17 cellular contexts compared by ENCODE assay signal in the genomic region with DNA sequence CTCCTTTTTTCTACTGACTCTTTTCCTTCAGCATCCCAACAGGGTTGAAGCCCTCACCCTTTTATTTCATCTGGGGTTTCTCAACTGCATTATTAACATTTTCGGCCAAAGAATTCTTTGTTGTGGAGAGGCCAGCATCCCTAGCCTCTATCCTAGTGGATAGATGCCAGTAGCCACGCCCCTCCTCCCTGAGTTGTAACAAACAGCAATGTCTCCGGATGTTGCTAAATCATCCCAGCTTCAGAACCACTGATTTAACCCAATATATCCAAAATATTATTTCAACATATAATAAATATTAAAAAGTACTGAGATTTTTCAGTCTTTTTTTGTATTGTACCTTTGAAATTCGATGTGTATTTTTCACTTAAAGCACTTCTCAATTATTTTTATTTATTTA. TPM values are rescaled to one million over a fixed set of nuclear protein-coding genes. Genes with fewer than 3 reads are reported as not detected.
DNase-seq lines count a peak whose midpoint lies in the region; ATAC-seq and TF ChIP-seq lines count a peak whose summit lies in the region.
"Had no signal": no experiment of that assay in that cellular context is flagged by ENCODE, and none has a peak within 500 bp of the region (broad histone marks: within the 10 kb centered on the region; RNA-seq: fewer than 3 reads in every experiment).

No MANE protein-coding gene starts in this region.

- no CpG with 5 or more reads among the region's 4 CpGs for WGBS in H9 (ENCODE audit: extremely low coverage, insufficient read length, low lambda C conversion rate)
- 29% methylated on average over 4 of the region's 4 CpGs for WGBS in right cardiac atrium
- 27 to 32% methylated on average over 4 of the region's 4 CpGs for WGBS in testis, 2 donors

- TF ChIP-seq CTCF in H9 (conservative IDR thresholded peaks at IDR 0.05) = no peak
- TF ChIP-seq CTCF in testis (IDR thresholded peaks at IDR 0.05) = no peak

- peaks cover 3% of the 10 kb centered on the region for H3K27me3 Mint-ChIP-seq in H9 (ENCODE audit: low read depth)
- H3K27me3 Mint-ChIP-seq: CD8-positive, alpha-beta memory T cell; naive thymus-derived CD8-positive, alpha-beta T cell; stimulated activated naive B cell treated with anti-CD40 and anti-IgM and Interleukin-4, amounts not matched to agents 10 μg/mL and 1 μg/mL and 100 μg/mL, for 72 hours had no signal

- H3T11ph ChIP-seq in H9 (ENCODE audit: low read length) = no peak overlapping the region

- H3K14ac ChIP-seq in H9 (ENCODE audit: insufficient read depth, low read length) = no peak overlapping the region

- H3K18ac ChIP-seq in H9 (ENCODE audit: insufficient read length, low read depth, low read length) = no peak overlapping the region

- H3K9me3 ChIP-seq in H9 (ENCODE audit: control insufficient read depth, low read depth, low read length) (no peaks in the 10 kb centered on the region), right cardiac atrium (ENCODE audit: control insufficient read depth, low read length) (no peaks in the 10 kb centered on the region), testis (no peaks in the 10 kb centered on the region)
- H3K9me3 ChIP-seq: right lobe of liver, SJSA1 had no signal

- no peak overlapping the region for H2AK5ac ChIP-seq in H9 (ENCODE audit: insufficient read length, low read length)

- no peak overlapping the region for H2BK20ac ChIP-seq in H9 (ENCODE audit: low read depth, low read length, poor library complexity, severe bottlenecking)

- no peak overlapping the region for H4K5ac ChIP-seq in H9 (ENCODE audit: insufficient read length, low read depth, low read length)

- H3K4me3 Mint-ChIP-seq in H9 = peak overlapping the region in 1 of 2 experiments; percentile 24; a peak in 1 of 5 replicates
- H3K4me3 Mint-ChIP-seq: stimulated activated naive B cell treated with anti-CD40 and anti-IgM and Interleukin-4, amounts not matched to agents 10 μg/mL and 1 μg/mL and 100 μg/mL, for 72 hours had no signal

- no peaks in the 10 kb centered on the region; a peak in 1 of 7 replicates for H3K36me3 Mint-ChIP-seq in H9 (ENCODE audit: insufficient read depth in 1 of 3, low read depth in 3 of 3)

- peaks cover 4% of the 10 kb centered on the region for H3K23me2 ChIP-seq in H9 (ENCODE audit: insufficient read length, low read depth, low read length, poor library complexity, severe bottlenecking)

- no peak overlapping the region for H4K8ac ChIP-seq in H9 (replicated peaks; ENCODE audit: insufficient read length, low read depth, low read length)

- peaks cover 13% of the 10 kb centered on the region; the same call in 1 of the 2 replicates for H3K79me2 ChIP-seq in H9 (ENCODE audit: insufficient read depth, low read length)

- H2BK15ac ChIP-seq in H9 (ENCODE audit: low read depth, low read length) = no peak overlapping the region

- H3K27ac ChIP-seq in H9 (ENCODE audit: insufficient read length, low read depth, low read length) = no peak overlapping the region
- no peak overlapping the region for H3K27ac ChIP-seq in right cardiac atrium (ENCODE audit: low read length)
- no peak overlapping the region for H3K27ac ChIP-seq in testis
- H3K27ac ChIP-seq: KMS-11, right lobe of liver, SJSA1 had no signal

- H3K4me1 Mint-ChIP-seq in H9 = peaks cover 21 to 28% of the 10 kb centered on the region in 2 experiments

- H3K56ac ChIP-seq in H9 (ENCODE audit: insufficient read length, low read depth, low read length) = no peak overlapping the region

- no peak overlapping the region for H3K27ac Mint-ChIP-seq in H9
- H3K27ac Mint-ChIP-seq: stimulated activated naive B cell treated with anti-CD40 and anti-IgM and Interleukin-4, amounts not matched to agents 10 μg/mL and 1 μg/mL and 100 μg/mL, for 72 hours had no signal

- H4K20me1 ChIP-seq in H9 (ENCODE audit: control insufficient read depth, insufficient read depth, insufficient read length) = no peaks in the 10 kb centered on the region

- no peak overlapping the region for H3K4me2 ChIP-seq in H9 (ENCODE audit: insufficient read depth, insufficient read length, low read length)
- H3K4me2 ChIP-seq: KMS-11 had no signal

- no peak for ATAC-seq in right cardiac atrium
- ATAC-seq in left lobe of liver = no peak
- ATAC-seq: naive thymus-derived CD8-positive, alpha-beta T cell; right lobe of liver; stimulated activated naive B cell treated with anti-CD40 and anti-IgM and Interleukin-4, amounts not matched to agents 10 μg/mL and 1 μg/mL and 100 μg/mL, for 72 hours had no signal

- H3K23ac ChIP-seq in H9 (ENCODE audit: insufficient read length, low read depth, low read length) = no peak overlapping the region

- peak; percentile 45 for DNase-seq in H9
- peak; percentile 65 for DNase-seq in amniotic epithelial cell (ENCODE audit: low read depth)
- DNase-seq in right cardiac atrium = peak; percentile 60 to 75 (median 65)
- DNase-seq in testis = peak; percentile 32
- no peak for DNase-seq in left lobe of liver (ENCODE audit: low spot score)
- DNase-seq in NCI-H774 (lab: John Stamatoyannopoulos, UW) = no peak
- no peak for DNase-seq in NCI-H2107 treated with DMSO at 0.1 percent for 48 hours (lab: John Stamatoyannopoulos, UW; ENCODE audit: unreplicated experiment)
- DNase-seq: activated gamma-delta T cell; CD8-positive, alpha-beta memory T cell; effector memory CD4-positive, alpha-beta T cell; head of caudate nucleus; naive thymus-derived CD8-positive, alpha-beta T cell; NCI-H1694; stimulated activated naive B cell treated with anti-CD40 and anti-IgM and Interleukin-4, amounts not matched to agents 10 μg/mL and 1 μg/mL and 100 μg/mL, for 72 hours had no signal

- intact Hi-C loops in right cardiac atrium (cut with DNase I) (loop anchor here in 2 of 4 donors (10.0 kb wide), 2 partner anchors 99 to 509 kb away; no protein-coding TSS in a partner anchor), testis (cut with DNase I; ENCODE audit: low total_unique reads) (loop anchor here (10.0 kb wide), 1 partner anchor 509 kb away; no protein-coding TSS in a partner anchor)

- no peak overlapping the region for H2BK120ac ChIP-seq in H9 (ENCODE audit: low read depth, low read length, poor library complexity, severe bottlenecking)

- TF ChIP-seq POLR2A in testis (IDR thresholded peaks at IDR 0.05) = no peak

- no peaks in the 10 kb centered on the region for H3K79me1 ChIP-seq in H9 (ENCODE audit: insufficient read depth, low read depth, low read length, poor library complexity, severe bottlenecking)

- no peaks in the 10 kb centered on the region for H3K36me3 ChIP-seq in testis (ENCODE audit: low read depth, missing control alignments)
- H3K36me3 ChIP-seq: right lobe of liver had no signal

- H2BK12ac ChIP-seq in H9 (ENCODE audit: insufficient read length, low read depth, low read length) = no peak overlapping the region

- no peak overlapping the region for H2BK5ac ChIP-seq in H9 (ENCODE audit: insufficient read length, low read length)

- no peak overlapping the region for H2AFZ ChIP-seq in H9 (ENCODE audit: low read length)

- H3K9me3 Mint-ChIP-seq in H9 = no peaks in the 10 kb centered on the region
- H3K9me3 Mint-ChIP-seq: naive thymus-derived CD8-positive, alpha-beta T cell; stimulated activated naive B cell treated with anti-CD40 and anti-IgM and Interleukin-4, amounts not matched to agents 10 μg/mL and 1 μg/mL and 100 μg/mL, for 72 hours had no signal

- no peak overlapping the region for H4K91ac ChIP-seq in H9 (ENCODE audit: insufficient read length, low read depth, low read length)

- no peak overlapping the region for H3K4me3 ChIP-seq in right cardiac atrium (ENCODE audit: low read length)
- no peak overlapping the region for H3K4me3 ChIP-seq in testis
- H3K4me3 ChIP-seq: right lobe of liver, SJSA1 had no signal

- no peak overlapping the region for H3K9ac ChIP-seq in H9 (ENCODE audit: extremely low read depth, insufficient read length, low read length)
- H3K9ac ChIP-seq: KMS-11 had no signal

- no peaks in the 10 kb centered on the region for H3K4me1 ChIP-seq in H9 (ENCODE audit: insufficient read depth, low read length)
- no peaks in the 10 kb centered on the region for H3K4me1 ChIP-seq in right cardiac atrium (ENCODE audit: control insufficient read depth, insufficient read depth, low read length)
- peaks cover 3% of the 10 kb centered on the region for H3K4me1 ChIP-seq in testis

- H3K27me3 ChIP-seq in H9 (ENCODE audit: insufficient read depth, low read length) = no peaks in the 10 kb centered on the region
- no peaks in the 10 kb centered on the region for H3K27me3 ChIP-seq in right cardiac atrium (ENCODE audit: control insufficient read depth, insufficient read depth)
- H3K27me3 ChIP-seq in testis = no peaks in the 10 kb centered on the region
- H3K27me3 ChIP-seq: right lobe of liver, SJSA1 had no signal

- no peak overlapping the region for H3K4ac ChIP-seq in H9 (ENCODE audit: low read depth, low read length)

RNA-seq across cellular contexts. Expression of a gene that starts 2.0 kb away (rescaled TPM):
- total RNA-seq in H9 (2021) (28.0 and 28.4 TPM in 2 replicates), right cardiac atrium (10 to 100 TPM; 22.6 to 29.4 (median 25.0) TPM), testis (10 to 100 TPM; 26.8 to 32.8 TPM), left lobe of liver (15.5 TPM)
- polyA plus RNA-seq in right cardiac atrium (8.0 TPM), testis (ENCODE audit: insufficient read depth, low read depth, low replicate concordance) (23.1 TPM)

RNA-seq across cellular contexts. Expression of a gene that starts 52.0 kb away (rescaled TPM):
- total RNA-seq in H9 (2021) (129 and 132 TPM in 2 replicates), right cardiac atrium (10 to 100 TPM; 44.0 to 69.3 (median 55.0) TPM), testis (100 to 1,000 TPM in 1 of 2 donors, 10 to 100 TPM in 1; 92.7 to 116 TPM), left lobe of liver (38.7 TPM)
- polyA plus RNA-seq in right cardiac atrium (43.7 TPM), testis (ENCODE audit: insufficient read depth, low read depth, low replicate concordance) (29.7 TPM)

Comparison
In these comparisons a context has a peak if more than half of its experiments do, and no peak if none do; other contexts are left out.
1. DNase-seq: peak in H9 (single experiment), amniotic epithelial cell (single experiment), right cardiac atrium (3 of 3) and testis (single experiment); none in left lobe of liver (single experiment), NCI-H774 (single experiment) and NCI-H2107 treated with DMSO at 0.1 percent for 48 hours (single experiment).